Comparison of ENCODE assay signal across 21 cellular contexts in the genomic region with DNA sequence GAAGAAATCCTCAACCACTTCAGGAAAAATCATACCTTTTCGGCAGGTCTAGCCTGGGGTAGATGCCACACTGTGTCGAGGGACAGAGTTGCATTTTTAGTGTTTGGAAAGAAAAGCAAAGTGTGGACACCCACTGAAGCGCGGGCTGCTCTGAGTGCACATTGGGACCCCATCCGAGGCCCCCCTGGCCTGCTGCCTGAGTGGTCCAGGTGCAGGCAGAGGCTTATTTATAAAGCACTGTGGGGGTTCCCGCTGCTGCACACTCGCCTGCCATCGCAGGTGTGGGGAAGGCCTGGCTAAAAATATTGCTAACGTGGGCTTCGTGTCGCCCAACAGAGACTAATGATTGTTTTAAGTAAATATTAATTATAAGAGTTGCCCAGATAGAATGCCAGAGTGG.
"Had no signal": no experiment of that assay in that cellular context is flagged by ENCODE, and none has a peak within 500 bp of the region (broad histone marks: within the 10 kb centered on the region; RNA-seq: fewer than 3 reads in every experiment).

No MANE protein-coding gene starts in this region.

- H3K36me3 ChIP-seq: right atrium auricular region, upper lobe of left lung, WERI-Rb-1 had no signal

- H3K9ac ChIP-seq: parathyroid adenoma had no signal

- H3K79me2 ChIP-seq: parathyroid adenoma had no signal

- H2AFZ ChIP-seq: parathyroid adenoma had no signal

- H3K27ac ChIP-seq: coronary artery, dorsolateral prefrontal cortex, parathyroid adenoma, right atrium auricular region, upper lobe of left lung, WERI-Rb-1 had no signal

- ATAC-seq: activated CD4-positive, CD25-positive, alpha-beta regulatory T cell treated with anti-CD3 and anti-CD28 coated beads, Interleukin-2, amount 50 U/mL, for 24 hours; left colon; naive thymus-derived CD4-positive, alpha-beta T cell had no signal

- H3K4me3 ChIP-seq: coronary artery, dorsolateral prefrontal cortex, right atrium auricular region, upper lobe of left lung had no signal

- H3K27me3 ChIP-seq: dorsolateral prefrontal cortex, right atrium auricular region, upper lobe of left lung had no signal

- FAIRE-seq: frontal cortex, keratinocyte had no signal

- DNase-seq: activated CD4-positive, alpha-beta T cell treated with anti-CD3 and anti-CD28 coated beads for 48 hours; activated CD4-positive, alpha-beta T cell treated with anti-CD3 and anti-CD28 coated beads, Interleukin-2, amount 50 U/mL, for 48 hours; activated CD8-positive, alpha-beta memory T cell treated with anti-CD3 and anti-CD28 coated beads for 24 hours; activated effector memory CD4-positive, alpha-beta T cell treated with Interleukin-2 at 50 U/mL for 16 hours; activated naive CD4-positive, alpha-beta T cell treated with Interleukin-2 at 50 U/mL for 16 hours; anterior cingulate cortex; dorsolateral prefrontal cortex; effector memory CD4-positive, alpha-beta T cell; glutamatergic neuron; left colon; naive thymus-derived CD4-positive, alpha-beta T cell; nucleus accumbens; T-helper 9 cell; upper lobe of left lung; WERI-Rb-1 had no signal

- H3K9me3 ChIP-seq: right atrium auricular region, upper lobe of left lung had no signal

- H3K4me1 ChIP-seq: parathyroid adenoma, upper lobe of left lung had no signal
